Comparison of ENCODE assay signal across 27 cellular contexts in the genomic region with DNA sequence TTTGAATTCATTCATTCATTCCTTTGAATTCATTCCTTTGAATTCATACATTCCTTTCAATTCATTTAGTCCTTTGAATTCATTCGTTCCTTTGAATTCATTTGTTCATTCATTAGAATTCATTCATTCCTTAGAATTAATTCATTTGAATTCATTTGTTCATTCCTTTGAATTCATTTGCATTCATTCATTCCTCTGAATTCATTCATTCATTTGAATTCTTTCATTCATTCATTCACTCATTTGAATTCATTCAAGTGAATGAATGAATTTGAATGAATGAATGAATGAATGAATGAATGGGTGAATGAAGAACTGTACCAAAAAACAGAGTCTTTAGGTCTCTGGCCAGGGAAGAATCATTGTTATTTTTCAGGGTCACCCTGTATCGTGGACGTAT.
"Had no signal": no experiment of that assay in that cellular context is flagged by ENCODE, and none has a peak within 500 bp of the region (broad histone marks: within the 10 kb centered on the region; RNA-seq: fewer than 3 reads in every experiment).

No MANE protein-coding gene starts in this region.

- H3K4me3 Mint-ChIP-seq: dendritic cell treated with granulocyte-macrophage colony-stimulating factor and Interleukin-4, amounts not matched to agents 40 ng/mL and 50 ng/mL, for 4 days; effector memory CD8-positive, alpha-beta T cell; endodermal cell had no signal

- H3K27me3 ChIP-seq: colonic mucosa, dorsolateral prefrontal cortex, esophagus muscularis mucosa, esophagus squamous epithelium, foreskin keratinocyte, gastrocnemius medialis, gastroesophageal sphincter, heart left ventricle, heart right ventricle had no signal

- H3K9me3 Mint-ChIP-seq: dendritic cell treated with granulocyte-macrophage colony-stimulating factor and Interleukin-4, amounts not matched to agents 40 ng/mL and 50 ng/mL, for 4 days; effector memory CD8-positive, alpha-beta T cell had no signal

- ATAC-seq: effector memory CD8-positive, alpha-beta T cell; esophagus mucosa; foreskin keratinocyte; gastroesophageal sphincter; heart left ventricle; heart right ventricle had no signal

- H3K27ac Mint-ChIP-seq: dendritic cell treated with granulocyte-macrophage colony-stimulating factor and Interleukin-4, amounts not matched to agents 40 ng/mL and 50 ng/mL, for 4 days; effector memory CD8-positive, alpha-beta T cell; endodermal cell had no signal

- H3K27ac ChIP-seq: colonic mucosa, coronary artery, dorsolateral prefrontal cortex, epithelial cell of prostate, esophagus muscularis mucosa, esophagus squamous epithelium, foreskin keratinocyte, gastrocnemius medialis, gastroesophageal sphincter, heart left ventricle, heart right ventricle had no signal

- H3K27me3 Mint-ChIP-seq: dendritic cell treated with granulocyte-macrophage colony-stimulating factor and Interleukin-4, amounts not matched to agents 40 ng/mL and 50 ng/mL, for 4 days; effector memory CD8-positive, alpha-beta T cell had no signal

- H3K4me1 ChIP-seq: colonic mucosa, esophagus muscularis mucosa, esophagus squamous epithelium, foreskin keratinocyte, gastrocnemius medialis, gastroesophageal sphincter, heart left ventricle, heart right ventricle had no signal

- DNase-seq: colonic mucosa; cortex of kidney; dermis blood vessel endothelial cell; dorsolateral prefrontal cortex; effector CD4-positive, alpha-beta T cell; effector CD8-positive, alpha-beta T cell; effector memory CD4-positive, alpha-beta T cell; effector memory CD8-positive, alpha-beta T cell; endodermal cell; erythroblast; esophagus squamous epithelium; foreskin keratinocyte; foreskin melanocyte; gastrocnemius medialis; glutamatergic neuron; head of caudate nucleus; heart left ventricle; heart right ventricle had no signal

- H3K36me3 ChIP-seq: colonic mucosa, gastrocnemius medialis had no signal

- H3K4me1 Mint-ChIP-seq: endodermal cell had no signal

- H3K9me3 ChIP-seq: colonic mucosa, esophagus muscularis mucosa, esophagus squamous epithelium, gastrocnemius medialis, gastroesophageal sphincter, heart left ventricle, heart right ventricle had no signal

- FAIRE-seq: endometrium, endothelial cell of umbilical vein, frontal cortex had no signal

- H3K4me3 ChIP-seq: colonic mucosa, coronary artery, dorsolateral prefrontal cortex, esophagus muscularis mucosa, esophagus squamous epithelium, gastrocnemius medialis, gastroesophageal sphincter, heart left ventricle, heart right ventricle had no signal
